ENCODE assay signal across 23 cellular contexts in genomic region chr4:61446957-61447356, GRCh38.
DNase-seq lines count a peak whose midpoint lies in the region; ATAC-seq lines count a peak whose summit lies in the region.
"Had no signal": no experiment of that assay in that cellular context is flagged by ENCODE, and none has a peak within 500 bp of the region (broad histone marks: within the 10 kb centered on the region; RNA-seq: fewer than 3 reads in every experiment).

No MANE protein-coding gene starts in this region.

- no peaks in the 10 kb centered on the region for H3K36me3 Mint-ChIP-seq in T-helper 17 cell (ENCODE audit: low read depth)
- H3K36me3 Mint-ChIP-seq in T-helper 2 cell treated with Interferon-gamma antibody and Interleukin-4, amounts not matched to agents 5 μg/mL and 100 μg/mL, for 36 hours (ENCODE audit: low read depth), result no peaks in the 10 kb centered on the region
- H3K36me3 Mint-ChIP-seq: CD14-positive monocyte; CD8-positive, alpha-beta memory T cell had no signal

- no peaks in the 10 kb centered on the region for H3K27me3 Mint-ChIP-seq in T-helper 17 cell
- H3K27me3 Mint-ChIP-seq in T-helper 2 cell treated with Interferon-gamma antibody and Interleukin-4, amounts not matched to agents 5 μg/mL and 100 μg/mL, for 36 hours (ENCODE audit: low read depth), result no peaks in the 10 kb centered on the region
- H3K27me3 Mint-ChIP-seq: CD8-positive, alpha-beta memory T cell had no signal

- H3K9me3 Mint-ChIP-seq in T-helper 2 cell treated with Interferon-gamma antibody and Interleukin-4, amounts not matched to agents 5 μg/mL and 100 μg/mL, for 36 hours, result peaks cover 17% of the 10 kb centered on the region

- H3K27ac Mint-ChIP-seq in T-helper 17 cell, result no peak overlapping the region
- H3K27ac Mint-ChIP-seq in T-helper 2 cell treated with Interferon-gamma antibody and Interleukin-4, amounts not matched to agents 5 μg/mL and 100 μg/mL, for 36 hours, result no peak overlapping the region
- H3K27ac Mint-ChIP-seq: CD14-positive monocyte; CD8-positive, alpha-beta memory T cell had no signal

- no peak overlapping the region for H3K4me3 Mint-ChIP-seq in T-helper 17 cell
- H3K4me3 Mint-ChIP-seq in T-helper 2 cell treated with Interferon-gamma antibody and Interleukin-4, amounts not matched to agents 5 μg/mL and 100 μg/mL, for 36 hours, result no peak overlapping the region
- H3K4me3 Mint-ChIP-seq: CD14-positive monocyte had no signal

- no peaks in the 10 kb centered on the region for H3K4me1 Mint-ChIP-seq in T-helper 17 cell
- H3K4me1 Mint-ChIP-seq in T-helper 2 cell treated with Interferon-gamma antibody and Interleukin-4, amounts not matched to agents 5 μg/mL and 100 μg/mL, for 36 hours (ENCODE audit: low read depth), result no peaks in the 10 kb centered on the region
- H3K4me1 Mint-ChIP-seq: CD14-positive monocyte; CD8-positive, alpha-beta memory T cell had no signal

- intact Hi-C loops in left colon (cut with DNase I, micrococcal nuclease), result no loop called here

- H3K9me3 ChIP-seq in T-helper 17 cell (ENCODE audit: control insufficient read depth, low read length, poor library complexity, severe bottlenecking), result no peaks in the 10 kb centered on the region
- H3K9me3 ChIP-seq: BE2C had no signal

- ATAC-seq in left colon (no peak), T-helper 17 cell (no peak)
- ATAC-seq: Panc1 had no signal

- DNase-seq in NCI-H2081 (lab: John Stamatoyannopoulos, UW) (peak; percentile 61 to 78), NCI-H2081 treated with DMSO at 0.1 percent for 48 hours (lab: John Stamatoyannopoulos, UW) (no peak), NCI-H146 treated with DMSO at 0.1 percent for 48 hours (lab: John Stamatoyannopoulos, UW; ENCODE audit: unreplicated experiment) (peak; percentile 46), astrocyte of the hippocampus (ENCODE audit: low read depth, low spot score) (peak; percentile 39), left colon (no peak), T-helper 17 cell (no peak)
- DNase-seq in T-helper 2 cell treated with Interferon-gamma antibody and Interleukin-4, amounts not matched to agents 5 μg/mL and 100 μg/mL, for 36 hours (ENCODE audit: low spot score), result no peak
- DNase-seq: 8988T; ACHN; BE2C; Calu3; CD8-positive, alpha-beta memory T cell; DMS79 treated with DMSO at 0.1 percent for 48 hours; Karpas-422; NCI-H1105; NCI-H1436 treated with DMSO at 0.1 percent for 48 hours; NCI-H2029 treated with DMSO at 0.1 percent for 48 hours; NCI-H2171; NCI-H226; NCI-H524; SHP77 had no signal

Comparison
In these comparisons a context has a peak if more than half of its experiments do, and no peak if none do; other contexts are left out.
1. DNase-seq: peak in NCI-H2081 (2 of 2), NCI-H146 treated with DMSO at 0.1 percent for 48 hours (single experiment) and astrocyte of the hippocampus (single experiment); none in NCI-H2081 treated with DMSO at 0.1 percent for 48 hours (single experiment), left colon (0 of 2), T-helper 17 cell (0 of 3) and T-helper 2 cell treated with Interferon-gamma antibody and Interleukin-4, amounts not matched to agents 5 μg/mL and 100 μg/mL, for 36 hours (single experiment).